In genomic region chr11:8656291-8656690, GRCh38 we compare ENCODE assay signal across 2 cellular contexts.
TF ChIP-seq lines count a peak whose summit lies in the region.

No MANE protein-coding gene starts in this region.

TF ChIP-seq in H1, 55 proteins besides CTCF, POLR2A, EP300 and RAD21 (continued from another document):
- no peak for TF ChIP-seq SIN3A (conservative IDR thresholded peaks at IDR 0.05 in 1 of 2, IDR thresholded peaks at IDR 0.05 in 1 of 2; ENCODE audit: low read depth in 1 of 2, low read length in 2 of 2)
- TF ChIP-seq KDM1A (IDR thresholded peaks at IDR 0.05; ENCODE audit: borderline replicate concordance, low read length): no peak
TF ChIP-seq in H1: peak in this region for 0.

TF ChIP-seq in WTC11, 78 proteins besides CTCF, POLR2A, EP300 and RAD21 (continued from another document):
- TF ChIP-seq USF2 (CRISPR knock-in tag; IDR thresholded peaks at IDR 0.05) (no peak), PRRX2 (CRISPR knock-in tag; IDR thresholded peaks at IDR 0.05) (no peak), ZNF232 (CRISPR knock-in tag; IDR thresholded peaks at IDR 0.05) (no peak), NR1H2 (CRISPR knock-in tag; IDR thresholded peaks at IDR 0.05) (no peak), SMAD4 (CRISPR knock-in tag; IDR thresholded peaks at IDR 0.05) (no peak), ATF1 (CRISPR knock-in tag; IDR thresholded peaks at IDR 0.05) (no peak), HMGA2 (CRISPR knock-in tag; IDR thresholded peaks at IDR 0.05) (no peak), ZNF671 (CRISPR knock-in tag; IDR thresholded peaks at IDR 0.05) (no peak), CREM (CRISPR knock-in tag; IDR thresholded peaks at IDR 0.05) (no peak)
